ENCODE assay signal across 23 cellular contexts in the genomic region with DNA sequence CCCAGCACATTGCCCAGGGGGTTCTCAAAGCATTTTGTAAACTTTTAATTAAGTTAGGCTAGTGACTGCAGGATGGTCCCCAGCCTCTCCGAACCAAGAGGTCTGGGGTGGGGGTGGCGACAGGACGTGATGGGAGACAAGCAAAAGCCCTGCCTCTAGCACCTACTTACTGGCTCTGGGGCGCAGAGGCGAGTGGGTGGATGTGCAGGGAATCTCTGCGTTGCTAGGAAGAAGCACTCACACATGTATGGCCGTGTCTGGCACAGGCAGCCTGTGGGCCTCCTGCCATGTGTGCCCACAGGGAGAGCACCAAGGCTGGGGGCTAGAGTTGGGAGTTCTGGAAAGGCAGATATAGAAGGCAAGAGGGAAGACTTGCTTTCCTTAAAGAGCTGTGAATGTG. TPM values are rescaled to one million over a fixed set of nuclear protein-coding genes. Genes with fewer than 3 reads are reported as not detected.
"Had no signal": no experiment of that assay in that cellular context is flagged by ENCODE, and none has a peak within 500 bp of the region (broad histone marks: within the 10 kb centered on the region; RNA-seq: fewer than 3 reads in every experiment).

No MANE protein-coding gene starts in this region.

- H3K4me3 ChIP-seq: MG63, SJSA1, SK-N-MC had no signal

- DNase-seq: IMR-90, Karpas-422, KG1, MG63, NCI-H1092, NCI-H1105 treated with DMSO at 0.1 percent for 48 hours, NCI-H1417 treated with DMSO at 0.1 percent for 48 hours, NCI-H187, NCI-H2029, NCI-H2081 treated with DMSO at 0.1 percent for 48 hours, NCI-H2171, NCI-H226, NCI-H446, NCI-H510A, NCI-H524 treated with DMSO at 0.1 percent for 48 hours, NCI-H69, NCI-H774, Right ventricle myocardium superior, RPMI8226, SIG-M5 had no signal

- H3K36me3 ChIP-seq: MG63, SJSA1 had no signal

- H3K27me3 ChIP-seq: SJSA1 had no signal

- H3K4me1 ChIP-seq: SJSA1 had no signal

- ATAC-seq: HepG2 had no signal

- H3K9me3 ChIP-seq: MG63, SJSA1 had no signal

- H3K27ac ChIP-seq: SJSA1, SK-N-MC had no signal

RNA-seq across cellular contexts. Expression of a gene that starts 6.3 kb away (rescaled TPM):
- total RNA-seq: HepG2 had no signal
- polyA plus RNA-seq: HepG2 had no signal
